8 cellular contexts compared by ENCODE assay signal in the genomic region with DNA sequence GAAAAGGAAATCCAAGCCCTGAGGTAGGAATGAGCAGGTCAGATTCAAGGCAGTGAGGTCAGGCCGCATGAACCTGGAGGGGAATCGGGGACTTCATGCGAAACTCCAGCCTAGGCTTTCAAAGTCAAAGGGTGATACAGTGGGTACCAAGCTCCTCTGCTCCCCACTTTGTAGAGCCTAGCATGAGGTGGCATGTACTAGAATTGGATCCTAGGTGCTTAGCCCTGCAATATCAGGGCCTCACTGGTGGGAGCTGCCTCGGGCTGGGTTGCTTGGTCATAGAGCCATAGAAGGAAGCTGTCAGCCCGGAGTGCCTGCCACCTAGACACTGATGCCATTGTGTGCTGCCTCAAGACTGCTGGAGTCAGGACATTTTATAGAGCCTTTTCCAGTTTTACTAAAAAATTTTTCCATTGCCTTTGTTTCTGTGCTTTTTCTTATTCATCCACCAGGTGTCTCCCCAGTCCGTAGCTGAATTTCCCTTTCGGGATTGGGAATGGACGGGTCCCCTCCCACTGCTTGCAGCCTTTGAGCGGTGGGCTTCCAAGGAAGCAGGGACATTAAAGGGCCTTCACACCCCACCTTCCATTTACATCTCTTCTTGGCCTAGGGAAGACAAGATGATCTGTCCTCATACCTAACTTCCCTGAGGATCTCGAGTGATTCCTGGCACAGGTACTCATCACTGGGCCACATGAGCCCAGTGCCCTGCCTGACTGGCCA. TPM values are rescaled to one million over a fixed set of nuclear protein-coding genes. Genes with fewer than 3 reads are reported as not detected.
DNase-seq lines count a peak whose midpoint lies in the region; ATAC-seq and TF ChIP-seq lines count a peak whose summit lies in the region.

No MANE protein-coding gene starts in this region.

- ATAC-seq in activated naive CD8-positive, alpha-beta T cell treated with anti-CD3 and anti-CD28 coated beads, Interleukin-2, amount 10 ng/mL, durations not matched to agents 7 days and 5 days (ENCODE audit: low read depth), result no peak
- ATAC-seq in left lobe of liver (no peak), GM19035 (IDR thresholded peaks at IDR 0.05; ENCODE audit: unreplicated experiment) (no peak), HG03139 (IDR thresholded peaks at IDR 0.05; ENCODE audit: unreplicated experiment) (no peak)

- no peaks in the 10 kb centered on the region for H3K27me3 ChIP-seq in layer of hippocampus (ENCODE audit: control insufficient read depth, insufficient read depth, low read length)

- H3K4me3 ChIP-seq in GM12864 (ENCODE audit: low read depth, low read length), result no peak overlapping the region

- TF ChIP-seq CTCF in GM12864 (IDR thresholded peaks at IDR 0.05; ENCODE audit: low read depth, low read length, missing control alignments), result peak; percentile 34

- POLR2A ChIA-PET in activated naive CD8-positive, alpha-beta T cell treated with anti-CD3 and anti-CD28 coated beads, Interleukin-2, amount 10 ng/mL, durations not matched to agents 7 days and 5 days (lab: Charles Lee), result interaction anchor here (1.3 kb wide), 1 partner anchor 81 kb away, joined by 3 read pairs; a partner anchor contains a TSS

- H3K36me3 Mint-ChIP-seq in activated naive CD8-positive, alpha-beta T cell treated with anti-CD3 and anti-CD28 coated beads, Interleukin-2, amount 10 ng/mL, durations not matched to agents 7 days and 5 days, result peaks cover 16% of the 10 kb centered on the region

- peaks cover 23% of the 10 kb centered on the region for H3K4me1 Mint-ChIP-seq in activated naive CD8-positive, alpha-beta T cell treated with anti-CD3 and anti-CD28 coated beads, Interleukin-2, amount 10 ng/mL, durations not matched to agents 7 days and 5 days

- peak; percentile 33 for DNase-seq in A172 (ENCODE audit: low spot score)
- DNase-seq in GM12864 (ENCODE audit: low read depth), result no peak
- DNase-seq in activated naive CD8-positive, alpha-beta T cell treated with anti-CD3 and anti-CD28 coated beads, Interleukin-2, amount 10 ng/mL, durations not matched to agents 7 days and 5 days, result no peak
- DNase-seq in NCI-H226, result no peak
- DNase-seq in left lobe of liver (ENCODE audit: low spot score), result no peak

- peak overlapping the region; percentile 84 for H3K27ac ChIP-seq in layer of hippocampus (ENCODE audit: low read depth, low read length)

- no peaks in the 10 kb centered on the region for H3K27me3 Mint-ChIP-seq in activated naive CD8-positive, alpha-beta T cell treated with anti-CD3 and anti-CD28 coated beads, Interleukin-2, amount 10 ng/mL, durations not matched to agents 7 days and 5 days

- H3K4me3 Mint-ChIP-seq in activated naive CD8-positive, alpha-beta T cell treated with anti-CD3 and anti-CD28 coated beads, Interleukin-2, amount 10 ng/mL, durations not matched to agents 7 days and 5 days, result no peak overlapping the region

- peak overlapping the region; percentile 34 for H3K27ac Mint-ChIP-seq in activated naive CD8-positive, alpha-beta T cell treated with anti-CD3 and anti-CD28 coated beads, Interleukin-2, amount 10 ng/mL, durations not matched to agents 7 days and 5 days

- no peaks in the 10 kb centered on the region for H3K9me3 Mint-ChIP-seq in activated naive CD8-positive, alpha-beta T cell treated with anti-CD3 and anti-CD28 coated beads, Interleukin-2, amount 10 ng/mL, durations not matched to agents 7 days and 5 days

RNA-seq across cellular contexts. Expression of a gene that starts 5.5 kb away (rescaled TPM):
- 66.5 and 76.9 TPM in 2 replicates for total RNA-seq in A172 (2014; rRNA removed; shearing (Covaris generic))
- 10 to 100 TPM; 22.0 to 22.4 TPM for total RNA-seq in activated naive CD8-positive, alpha-beta T cell treated with anti-CD3 and anti-CD28 coated beads, Interleukin-2, amount 10 ng/mL, durations not matched to agents 7 days and 5 days
- 11.1 TPM for total RNA-seq in left lobe of liver

RNA-seq across cellular contexts. Expression of a gene that starts 6.8 kb away (rescaled TPM):
- 6.4 and 25.1 TPM in 2 replicates for total RNA-seq in A172 (2014; rRNA removed; shearing (Covaris generic))
- 10 to 100 TPM; 10.8 to 11.0 TPM for total RNA-seq in activated naive CD8-positive, alpha-beta T cell treated with anti-CD3 and anti-CD28 coated beads, Interleukin-2, amount 10 ng/mL, durations not matched to agents 7 days and 5 days
- total RNA-seq in left lobe of liver, result 3.2 TPM

RNA-seq across cellular contexts. Expression of a gene that starts 6.8 kb away (rescaled TPM):
- total RNA-seq in A172 (2014; rRNA removed; shearing (Covaris generic)), result 92.5 and 118 TPM in 2 replicates
- total RNA-seq in activated naive CD8-positive, alpha-beta T cell treated with anti-CD3 and anti-CD28 coated beads, Interleukin-2, amount 10 ng/mL, durations not matched to agents 7 days and 5 days, result 10 to 100 TPM; 55.1 to 57.1 TPM
- 43.6 TPM for total RNA-seq in left lobe of liver

RNA-seq across cellular contexts. Expression of a gene that starts 24.8 kb away (rescaled TPM):
- 0.05 TPM in 1 of 2 replicates, not detected in the other for total RNA-seq in A172 (2014; rRNA removed; shearing (Covaris generic))
- total RNA-seq in activated naive CD8-positive, alpha-beta T cell treated with anti-CD3 and anti-CD28 coated beads, Interleukin-2, amount 10 ng/mL, durations not matched to agents 7 days and 5 days, result 1 to 10 TPM in 1 of 2 experiments, under 1 TPM in 1; 0.54 to 1.2 TPM
- total RNA-seq in left lobe of liver, result 80.4 TPM

RNA-seq across cellular contexts. Expression of a gene that starts 36.8 kb away (rescaled TPM):
- 2.2 and 5.0 TPM in 2 replicates for total RNA-seq in A172 (2014; rRNA removed; shearing (Covaris generic))
- 1 to 10 TPM; 1.1 to 1.4 TPM for total RNA-seq in activated naive CD8-positive, alpha-beta T cell treated with anti-CD3 and anti-CD28 coated beads, Interleukin-2, amount 10 ng/mL, durations not matched to agents 7 days and 5 days
- 0.13 TPM for total RNA-seq in left lobe of liver
